ENCODE assay signal across 9 cellular contexts in the genomic region with DNA sequence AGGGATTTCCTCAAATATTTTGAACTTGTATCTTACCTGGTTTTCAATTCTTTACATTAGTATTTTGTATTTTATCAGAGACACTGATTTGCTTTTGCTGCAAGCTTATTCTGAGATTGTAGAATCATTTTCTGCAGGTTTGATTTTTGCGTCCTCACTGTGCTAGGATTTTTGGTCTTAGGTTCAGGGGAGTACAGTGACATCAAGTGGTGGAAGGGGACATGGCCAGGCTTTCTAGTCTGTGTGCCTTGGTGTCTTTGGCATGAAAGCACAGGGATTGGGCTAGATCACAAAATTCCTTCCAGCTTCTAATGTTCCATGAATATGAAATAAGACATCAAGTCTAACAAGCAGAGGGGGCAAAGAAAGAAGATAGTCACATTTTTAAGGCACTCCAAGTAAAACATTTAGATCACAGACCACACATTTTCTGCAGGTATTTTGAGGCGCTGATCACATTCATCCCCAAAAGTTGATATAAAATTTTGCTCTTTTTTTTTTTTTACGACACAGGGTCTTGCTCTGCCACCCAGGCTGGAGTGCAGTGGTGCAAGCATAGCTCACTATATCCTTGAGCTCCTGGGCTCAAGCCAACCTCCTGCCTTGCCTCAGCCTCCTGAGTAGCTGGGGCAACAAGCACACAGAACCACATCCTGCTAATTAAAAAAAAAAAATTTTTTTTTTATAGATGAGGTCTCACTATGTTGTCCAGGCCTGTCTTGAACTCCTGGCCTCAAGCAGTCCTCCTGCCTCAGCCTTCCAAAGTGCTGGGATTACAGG.
DNase-seq lines count a peak whose midpoint lies in the region; ATAC-seq, FAIRE-seq and TF ChIP-seq lines count a peak whose summit lies in the region.
"Had no signal": no experiment of that assay in that cellular context is flagged by ENCODE, and none has a peak within 500 bp of the region (broad histone marks: within the 10 kb centered on the region; RNA-seq: fewer than 3 reads in every experiment).

No MANE protein-coding gene starts in this region.

- TF ChIP-seq CTCF in DND-41 (IDR thresholded peaks at IDR 0.05; ENCODE audit: borderline replicate concordance, extremely low read depth, low read length, poor library complexity, severe bottlenecking) (peak; percentile 67), mesothelial cell of epicardium (IDR thresholded peaks at IDR 0.05; ENCODE audit: unreplicated experiment) (peak; percentile 52)

- H3K27ac ChIP-seq in DND-41 (ENCODE audit: low read length), result no peak overlapping the region
- no peak overlapping the region for H3K27ac ChIP-seq in CD4-positive, alpha-beta memory T cell (ENCODE audit: low read depth, low read length)
- H3K27ac ChIP-seq: SJSA1 had no signal

- no peaks in the 10 kb centered on the region for H3K4me1 ChIP-seq in DND-41 (ENCODE audit: insufficient read depth, low read length)
- H3K4me1 ChIP-seq in CD4-positive, alpha-beta memory T cell (ENCODE audit: insufficient read depth, low read length), result no peaks in the 10 kb centered on the region
- H3K4me1 ChIP-seq: SJSA1 had no signal

- DNase-seq in DND-41 (no peak), HT1080 (ENCODE audit: low read depth) (peak; percentile 63), NOMO-1 treated with dmso at 0.1 percent for 144 hours (lab: John Stamatoyannopoulos, UW; ENCODE audit: unreplicated experiment) (peak; percentile 54), mesothelial cell of epicardium (ENCODE audit: low spot score in 2 of 2, unreplicated experiment in 2 of 2) (peak in 1 of 2 experiments; percentile 41)
- no peak for DNase-seq in effector memory CD8-positive, alpha-beta T cell
- no peak for DNase-seq in CD4-positive, alpha-beta memory T cell

- POLR2A ChIA-PET in CD4-positive, alpha-beta memory T cell (lab: Charles Lee; ENCODE audit: partially characterized antibody), result no interaction called here

- ATAC-seq in DND-41 (ENCODE audit: insufficient read depth, low read depth) (peak; percentile 52), HG02798 (IDR thresholded peaks at IDR 0.05; ENCODE audit: poor library complexity, unreplicated experiment) (no peak)
- no peak for ATAC-seq in effector memory CD8-positive, alpha-beta T cell (replicated peaks)

- no peak overlapping the region for H3K27ac Mint-ChIP-seq in mesothelial cell of epicardium
- H3K27ac Mint-ChIP-seq in effector memory CD8-positive, alpha-beta T cell, result no peak overlapping the region
- H3K27ac Mint-ChIP-seq in CD4-positive, alpha-beta memory T cell, result peak overlapping the region in 1 of 7 donors; percentile 36

- H3K27me3 Mint-ChIP-seq in mesothelial cell of epicardium (ENCODE audit: low read depth), result no peaks in the 10 kb centered on the region
- H3K27me3 Mint-ChIP-seq in effector memory CD8-positive, alpha-beta T cell, result peaks cover 0 to 6% of the 10 kb centered on the region in 2 donors
- peaks cover 3 to 4% of the 10 kb centered on the region in 2 donors for H3K27me3 Mint-ChIP-seq in CD4-positive, alpha-beta memory T cell

- H2AFZ ChIP-seq in DND-41 (ENCODE audit: low read depth, low read length), result no peak overlapping the region

- no peak overlapping the region for H3K9ac ChIP-seq in DND-41 (ENCODE audit: low read depth, low read length)

- H3K4me1 Mint-ChIP-seq in mesothelial cell of epicardium, result peaks cover 8% of the 10 kb centered on the region
- no peaks in the 10 kb centered on the region for H3K4me1 Mint-ChIP-seq in effector memory CD8-positive, alpha-beta T cell (ENCODE audit: low read depth in 2 of 2)
- no peaks in the 10 kb centered on the region for H3K4me1 Mint-ChIP-seq in CD4-positive, alpha-beta memory T cell

- H3K36me3 Mint-ChIP-seq in mesothelial cell of epicardium, result no peaks in the 10 kb centered on the region
- H3K36me3 Mint-ChIP-seq in effector memory CD8-positive, alpha-beta T cell (ENCODE audit: insufficient read depth), result no peaks in the 10 kb centered on the region
- no peaks in the 10 kb centered on the region for H3K36me3 Mint-ChIP-seq in CD4-positive, alpha-beta memory T cell

- no peaks in the 10 kb centered on the region for H4K20me1 ChIP-seq in DND-41 (ENCODE audit: insufficient read depth, low read length)

- peak; percentile 74 for FAIRE-seq in endometrium (lab: Jason Lieb, UNC)

- H3K4me3 Mint-ChIP-seq in mesothelial cell of epicardium, result no peak overlapping the region
- H3K4me3 Mint-ChIP-seq in effector memory CD8-positive, alpha-beta T cell, result no peak overlapping the region
- H3K4me3 Mint-ChIP-seq in CD4-positive, alpha-beta memory T cell, result no peak overlapping the region

- H3K79me2 ChIP-seq in DND-41 (ENCODE audit: insufficient read depth, low read length), result no peaks in the 10 kb centered on the region

- H3K27me3 ChIP-seq in DND-41 (ENCODE audit: insufficient read depth, low read length, poor library complexity), result no peaks in the 10 kb centered on the region
- H3K27me3 ChIP-seq in CD4-positive, alpha-beta memory T cell (ENCODE audit: insufficient read depth, low read length), result no peaks in the 10 kb centered on the region
- H3K27me3 ChIP-seq: SJSA1 had no signal

- no peak overlapping the region for H3K4me2 ChIP-seq in DND-41 (ENCODE audit: insufficient read depth, low read length)

- CTCF ChIA-PET in CD4-positive, alpha-beta memory T cell (lab: Charles Lee; ENCODE audit: partially characterized antibody), result no interaction called here

- H3K36me3 ChIP-seq in DND-41 (ENCODE audit: insufficient read depth, low read length), result no peaks in the 10 kb centered on the region
- no peaks in the 10 kb centered on the region for H3K36me3 ChIP-seq in CD4-positive, alpha-beta memory T cell (ENCODE audit: insufficient read depth, low read length)
- H3K36me3 ChIP-seq: SJSA1 had no signal

- intact Hi-C loops in CD4-positive, alpha-beta memory T cell (cut with micrococcal nuclease), result no loop called here

- no peak overlapping the region for H3K4me3 ChIP-seq in DND-41 (ENCODE audit: low read depth in 1 of 2, low read length in 2 of 2)
- H3K4me3 ChIP-seq in CD4-positive, alpha-beta memory T cell (ENCODE audit: low read length in 2 of 2), result no peak overlapping the region
- H3K4me3 ChIP-seq: SJSA1 had no signal

- no peaks in the 10 kb centered on the region for H3K9me3 Mint-ChIP-seq in mesothelial cell of epicardium
- H3K9me3 Mint-ChIP-seq in effector memory CD8-positive, alpha-beta T cell, result peaks cover 0 to 3% of the 10 kb centered on the region in 2 donors
- peaks cover 0 to 4% (median 0%) of the 10 kb centered on the region in 8 donors for H3K9me3 Mint-ChIP-seq in CD4-positive, alpha-beta memory T cell

- no peaks in the 10 kb centered on the region for H3K9me3 ChIP-seq in DND-41 (ENCODE audit: insufficient read depth, low read length, severe bottlenecking)
- no peaks in the 10 kb centered on the region for H3K9me3 ChIP-seq in CD4-positive, alpha-beta memory T cell (ENCODE audit: control insufficient read depth in 1 of 2, low read length in 2 of 2)
- H3K9me3 ChIP-seq: SJSA1 had no signal

Comparison
In these comparisons a context has a peak if more than half of its experiments do, and no peak if none do; other contexts are left out.
1. DNase-seq: peak in HT1080 (single experiment) and NOMO-1 treated with dmso at 0.1 percent for 144 hours (single experiment); none in DND-41 (single experiment), effector memory CD8-positive, alpha-beta T cell (0 of 3) and CD4-positive, alpha-beta memory T cell (0 of 5).